ENCODE assay signal across 13 cellular contexts in the genomic region with DNA sequence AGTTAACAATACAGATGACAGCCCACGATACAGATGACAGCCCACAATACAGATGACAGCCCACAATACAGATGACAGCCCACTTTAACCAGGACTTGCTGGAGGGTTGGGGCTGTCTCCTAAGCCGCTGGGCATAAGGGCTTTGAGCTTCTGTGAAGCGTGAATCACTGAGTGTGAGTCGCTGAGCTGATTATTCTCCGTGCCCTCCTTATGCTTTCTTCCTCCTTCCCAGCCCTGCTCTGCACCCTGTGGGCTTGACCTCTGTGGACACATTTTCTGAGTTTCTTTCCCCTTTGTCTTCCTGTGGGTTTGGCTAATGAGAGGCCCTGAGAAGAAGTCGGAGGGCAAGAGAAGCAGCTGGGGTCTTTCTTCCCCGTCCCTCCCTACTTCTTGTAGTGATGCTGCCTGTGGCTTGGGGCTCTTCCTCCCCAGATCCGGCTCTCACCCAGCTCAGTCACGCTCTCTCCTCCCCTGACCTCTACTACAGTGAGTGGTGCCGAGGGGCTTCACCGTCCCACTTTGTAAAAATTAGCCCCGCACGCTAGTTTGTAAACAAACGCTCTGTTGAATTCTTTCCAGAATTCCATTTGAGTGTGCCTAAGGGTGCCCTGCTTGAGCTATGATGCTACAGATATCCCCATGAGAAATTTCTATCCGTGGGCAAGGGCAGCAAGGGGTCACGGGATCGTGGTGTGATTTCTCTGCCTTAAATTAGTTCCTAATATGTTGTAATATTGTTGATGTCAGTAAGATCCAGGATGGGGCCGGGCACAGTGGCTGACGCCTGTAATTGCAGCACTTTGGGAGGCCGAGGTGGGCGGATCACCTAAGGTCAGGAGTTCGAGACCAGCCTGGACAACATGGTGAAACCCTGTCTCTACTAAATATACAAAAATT. TPM values are rescaled to one million over a fixed set of nuclear protein-coding genes. Genes with fewer than 3 reads are reported as not detected.
DNase-seq lines count a peak whose midpoint lies in the region; ATAC-seq and TF ChIP-seq lines count a peak whose summit lies in the region.
"Had no signal": no experiment of that assay in that cellular context is flagged by ENCODE, and none has a peak within 500 bp of the region (broad histone marks: within the 10 kb centered on the region; RNA-seq: fewer than 3 reads in every experiment).

No MANE protein-coding gene starts in this region.

- H3K4me1 Mint-ChIP-seq in osteocyte (ENCODE audit: unreplicated experiment) = peaks cover 7% of the 10 kb centered on the region
- H3K4me1 Mint-ChIP-seq: activated B cell treated with CpG ODN at 0.5 μM for 24 hours had no signal

- no peaks in the 10 kb centered on the region for H3K9me3 Mint-ChIP-seq in osteocyte (ENCODE audit: unreplicated experiment)

- no peak for ATAC-seq in HG03196 (IDR thresholded peaks at IDR 0.05; ENCODE audit: unreplicated experiment)
- ATAC-seq: Right ventricle myocardium inferior had no signal

- H3K27me3 Mint-ChIP-seq in osteocyte (ENCODE audit: unreplicated experiment) = no peaks in the 10 kb centered on the region

- no peaks in the 10 kb centered on the region for H3K36me3 Mint-ChIP-seq in osteocyte (ENCODE audit: unreplicated experiment)

- H3K4me3 Mint-ChIP-seq in osteocyte (ENCODE audit: unreplicated experiment) = no peak overlapping the region
- H3K4me3 Mint-ChIP-seq: activated B cell treated with CpG ODN at 0.5 μM for 24 hours had no signal

- DNase-seq in CD1c-positive myeloid dendritic cell (ENCODE audit: extremely low spot score) (peak; percentile 60), LHCN-M2 (ENCODE audit: low read depth) (peak; percentile 34), epidermal melanocyte (ENCODE audit: insufficient read length, low spot score) (peak; percentile 29), osteocyte (ENCODE audit: extremely low spot score, unreplicated experiment) (no peak), LoVo (ENCODE audit: low spot score) (no peak), NCI-H1417 treated with DMSO at 0.1 percent for 48 hours (lab: John Stamatoyannopoulos, UW) (no peak), islet precursor cell (no peak)
- DNase-seq: activated B cell treated with CpG ODN at 0.5 μM for 24 hours, activated gamma-delta T cell, DMS153, NCI-H2227 treated with DMSO at 0.1 percent for 48 hours had no signal

- no peak for TF ChIP-seq CTCF in osteocyte (IDR thresholded peaks at IDR 0.05)

- H3K27ac Mint-ChIP-seq in osteocyte (ENCODE audit: unreplicated experiment) = peak overlapping the region; percentile 49
- H3K27ac Mint-ChIP-seq: activated B cell treated with CpG ODN at 0.5 μM for 24 hours had no signal

RNA-seq across cellular contexts. Expression of gene SOD1, which starts 46.4 kb away (rescaled TPM):
- total RNA-seq in LHCN-M2 (2014; rRNA removed) (168 and 213 TPM in 2 replicates), osteocyte (195 and 205 TPM in 2 replicates)
- polyA plus RNA-seq in LHCN-M2 (2012) = 379 TPM

Comparison
In these comparisons a context has a peak if more than half of its experiments do, and no peak if none do; other contexts are left out.
1. DNase-seq: peak in CD1c-positive myeloid dendritic cell (single experiment), LHCN-M2 (single experiment) and epidermal melanocyte (single experiment); none in osteocyte (single experiment), LoVo (single experiment), NCI-H1417 treated with DMSO at 0.1 percent for 48 hours (single experiment) and islet precursor cell (single experiment).